14 cellular contexts compared by ENCODE assay signal in the genomic region with DNA sequence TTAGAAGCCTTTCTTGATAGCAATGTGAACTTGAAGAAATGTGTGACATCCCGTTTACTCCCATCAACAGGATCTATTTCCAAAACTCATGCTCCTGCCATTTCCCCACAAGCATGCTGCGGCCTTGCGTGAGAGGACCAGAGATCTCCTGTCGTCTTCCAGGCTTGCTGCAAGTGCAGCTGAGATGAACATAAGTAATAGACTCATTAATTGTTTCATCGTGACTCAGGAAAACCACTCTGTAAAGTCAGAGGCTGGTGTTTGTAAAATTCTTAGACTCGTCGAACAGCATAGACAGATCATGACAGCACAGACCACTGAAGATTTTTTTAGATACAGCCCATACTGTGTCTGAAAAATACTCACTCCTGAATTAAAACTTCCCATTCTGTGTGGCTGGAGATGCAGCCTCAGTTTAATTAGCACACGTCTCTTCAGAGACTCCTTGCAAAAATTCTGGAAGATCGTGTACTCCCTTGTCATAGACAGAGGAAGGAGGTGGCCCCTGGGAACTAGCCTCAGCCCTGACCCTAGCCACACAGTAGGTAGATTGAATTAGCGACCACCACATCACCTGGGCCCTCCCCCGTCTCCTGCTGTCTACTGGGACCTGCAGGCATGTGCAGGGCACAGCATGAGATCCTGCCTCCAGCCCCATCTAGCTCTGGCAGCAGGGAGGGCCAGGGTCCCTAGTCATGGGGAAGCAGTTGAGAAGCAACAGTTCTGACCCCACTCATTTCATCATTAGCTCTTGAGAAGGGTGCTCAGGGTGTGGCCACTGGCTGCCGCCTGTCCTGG.
A peak's percentile ranks its signal among the peaks of the same experiment; 100 is the strongest.
DNase-seq lines count a peak whose midpoint lies in the region; ATAC-seq and TF ChIP-seq lines count a peak whose summit lies in the region.
"Had no signal": no experiment of that assay in that cellular context is flagged by ENCODE, and none has a peak within 500 bp of the region (broad histone marks: within the 10 kb centered on the region; RNA-seq: fewer than 3 reads in every experiment).

No MANE protein-coding gene starts in this region.

- in situ Hi-C loops in GM23248 (cut with MboI), result no loop called here

- no peak for DNase-seq in activated CD4-positive, alpha-beta memory T cell treated with anti-CD3 and anti-CD28 coated beads, Interleukin-2, amount 10 ng/mL, durations not matched to agents 7 days and 5 days
- DNase-seq in activated CD4-positive, alpha-beta memory T cell treated with anti-CD3 and anti-CD28 coated beads for 36 hours, result no peak
- DNase-seq in GM23248, result peak; percentile 26
- DNase-seq in T-helper 17 cell, result no peak
- DNase-seq in esophagus squamous epithelium (lab: John Stamatoyannopoulos, UW), result no peak
- no peak for DNase-seq in activated CD8-positive, alpha-beta memory T cell treated with anti-CD3 and anti-CD28 coated beads, Interleukin-2, amount 50 U/mL, for 48 hours
- DNase-seq in glutamatergic neuron, result no peak
- DNase-seq: NCI-H226, psoas muscle, SHP77 treated with DMSO at 0.1 percent for 48 hours had no signal

- H3K9me3 ChIP-seq in GM23248 (ENCODE audit: low read depth), result no peaks in the 10 kb centered on the region
- H3K9me3 ChIP-seq in T-helper 17 cell (ENCODE audit: control insufficient read depth, low read length, poor library complexity, severe bottlenecking), result no peaks in the 10 kb centered on the region
- H3K9me3 ChIP-seq in neutrophil, result no peaks in the 10 kb centered on the region
- H3K9me3 ChIP-seq in esophagus squamous epithelium, result no peaks in the 10 kb centered on the region
- H3K9me3 ChIP-seq: HAP-1, psoas muscle, suprapubic skin had no signal

- no peak overlapping the region for H2AFZ ChIP-seq in GM23248

- TF ChIP-seq CTCF in neutrophil (IDR thresholded peaks at IDR 0.05) (no peak), esophagus squamous epithelium (IDR thresholded peaks at IDR 0.05) (no peak), glutamatergic neuron (IDR thresholded peaks at IDR 0.05; ENCODE audit: partially characterized antibody, unreplicated experiment) (no peak)

- peaks cover 38% of the 10 kb centered on the region for H3K4me1 Mint-ChIP-seq in activated CD4-positive, alpha-beta memory T cell treated with anti-CD3 and anti-CD28 coated beads, Interleukin-2, amount 10 ng/mL, durations not matched to agents 7 days and 5 days
- H3K4me1 Mint-ChIP-seq in activated CD4-positive, alpha-beta memory T cell treated with anti-CD3 and anti-CD28 coated beads for 36 hours (ENCODE audit: low read depth), result peaks cover 61% of the 10 kb centered on the region
- H3K4me1 Mint-ChIP-seq in T-helper 17 cell (peaks cover 47% of the 10 kb centered on the region), glutamatergic neuron (ENCODE audit: low read depth, unreplicated experiment) (peaks cover 33% of the 10 kb centered on the region)

- H3K4me1 ChIP-seq in GM23248 (ENCODE audit: insufficient read depth) (no peaks in the 10 kb centered on the region), neutrophil (ENCODE audit: control insufficient read depth in 1 of 2, insufficient read depth in 1 of 2, low read depth in 1 of 2, low read length in 1 of 2) (peaks cover 33 to 48% of the 10 kb centered on the region in 2 experiments), esophagus squamous epithelium (peaks cover 0 to 40% (median 8%) of the 10 kb centered on the region in 3 donors)
- H3K4me1 ChIP-seq: HAP-1 had no signal

- no peak for ATAC-seq in T-helper 17 cell
- ATAC-seq: WTC11 had no signal

- POLR2A ChIA-PET in activated CD4-positive, alpha-beta memory T cell treated with anti-CD3 and anti-CD28 coated beads, Interleukin-2, amount 10 ng/mL, durations not matched to agents 7 days and 5 days (lab: Charles Lee), result interaction anchor here (0.8 to 2.2 kb wide), 3 partner anchors 9 to 34 kb away, joined by 3 to 5 read pairs (median 5); no protein-coding TSS in a partner anchor
- POLR2A ChIA-PET in activated CD4-positive, alpha-beta memory T cell treated with anti-CD3 and anti-CD28 coated beads for 36 hours (lab: Charles Lee), result interaction anchor here (1.0 to 1.5 kb wide), 4 partner anchors 60 to 78 kb away, joined by 3 to 6 read pairs (median 4); no protein-coding TSS in a partner anchor

- H3K27me3 ChIP-seq in GM23248 (replicated peaks; ENCODE audit: insufficient read depth) (no peaks in the 10 kb centered on the region), neutrophil (no peaks in the 10 kb centered on the region), esophagus squamous epithelium (no peaks in the 10 kb centered on the region)
- H3K27me3 ChIP-seq: suprapubic skin had no signal

- H3K9ac ChIP-seq in GM23248, result no peak overlapping the region

- peak overlapping the region; percentile 29 for H3K27ac Mint-ChIP-seq in activated CD4-positive, alpha-beta memory T cell treated with anti-CD3 and anti-CD28 coated beads, Interleukin-2, amount 10 ng/mL, durations not matched to agents 7 days and 5 days
- H3K27ac Mint-ChIP-seq in activated CD4-positive, alpha-beta memory T cell treated with anti-CD3 and anti-CD28 coated beads for 36 hours, result no peak overlapping the region
- no peak overlapping the region for H3K27ac Mint-ChIP-seq in T-helper 17 cell
- no peak overlapping the region for H3K27ac Mint-ChIP-seq in glutamatergic neuron (ENCODE audit: unreplicated experiment)
- H3K27ac Mint-ChIP-seq: WTC11 had no signal

- no peak overlapping the region for H3K27ac ChIP-seq in GM23248
- H3K27ac ChIP-seq in neutrophil, result peak overlapping the region; percentile 47
- peak overlapping the region in 1 of 4 donors; percentile 17 for H3K27ac ChIP-seq in esophagus squamous epithelium
- H3K27ac ChIP-seq: psoas muscle, suprapubic skin had no signal

- no peaks in the 10 kb centered on the region for H3K79me2 ChIP-seq in GM23248 (ENCODE audit: insufficient read depth)

- H3K4me3 ChIP-seq in GM23248, result no peak overlapping the region
- no peak overlapping the region for H3K4me3 ChIP-seq in neutrophil (ENCODE audit: low read depth in 1 of 2, low read length in 1 of 2)
- no peak overlapping the region for H3K4me3 ChIP-seq in esophagus squamous epithelium
- H3K4me3 ChIP-seq: HAP-1, psoas muscle, suprapubic skin had no signal

- peaks cover 45% of the 10 kb centered on the region for H3K36me3 Mint-ChIP-seq in activated CD4-positive, alpha-beta memory T cell treated with anti-CD3 and anti-CD28 coated beads, Interleukin-2, amount 10 ng/mL, durations not matched to agents 7 days and 5 days (ENCODE audit: low read depth)
- peaks cover 27% of the 10 kb centered on the region for H3K36me3 Mint-ChIP-seq in activated CD4-positive, alpha-beta memory T cell treated with anti-CD3 and anti-CD28 coated beads for 36 hours
- H3K36me3 Mint-ChIP-seq in T-helper 17 cell (ENCODE audit: low read depth) (no peaks in the 10 kb centered on the region), glutamatergic neuron (ENCODE audit: unreplicated experiment) (no peaks in the 10 kb centered on the region)
- H3K36me3 Mint-ChIP-seq: WTC11 had no signal

- H3K9me2 ChIP-seq in GM23248 (ENCODE audit: insufficient read depth), result no peaks in the 10 kb centered on the region

- H3K4me2 ChIP-seq in GM23248 (ENCODE audit: unreplicated experiment), result no peak overlapping the region

- H3K4me3 Mint-ChIP-seq in activated CD4-positive, alpha-beta memory T cell treated with anti-CD3 and anti-CD28 coated beads, Interleukin-2, amount 10 ng/mL, durations not matched to agents 7 days and 5 days, result no peak overlapping the region
- no peak overlapping the region for H3K4me3 Mint-ChIP-seq in activated CD4-positive, alpha-beta memory T cell treated with anti-CD3 and anti-CD28 coated beads for 36 hours
- H3K4me3 Mint-ChIP-seq in T-helper 17 cell, result peak overlapping the region; percentile 61
- H3K4me3 Mint-ChIP-seq in glutamatergic neuron (ENCODE audit: unreplicated experiment), result no peak overlapping the region
- H3K4me3 Mint-ChIP-seq: WTC11 had no signal

- intact Hi-C loops in activated CD4-positive, alpha-beta memory T cell treated with anti-CD3 and anti-CD28 coated beads for 36 hours (cut with micrococcal nuclease), result no loop called here
- intact Hi-C loops in esophagus squamous epithelium (cut with DNase I), result no loop called here

- CTCF ChIA-PET in activated CD4-positive, alpha-beta memory T cell treated with anti-CD3 and anti-CD28 coated beads, Interleukin-2, amount 10 ng/mL, durations not matched to agents 7 days and 5 days (lab: Charles Lee), result interaction anchor here (1.0 to 1.1 kb wide), 2 partner anchors 64 to 130 kb away, joined by 3 to 5 read pairs; no protein-coding TSS in a partner anchor
- CTCF ChIA-PET in activated CD4-positive, alpha-beta memory T cell treated with anti-CD3 and anti-CD28 coated beads for 36 hours (lab: Charles Lee), result interaction anchor here (0.9 to 1.8 kb wide), 4 partner anchors 26 to 69 kb away, joined by 3 to 4 read pairs (median 4); no protein-coding TSS in a partner anchor

- H3K36me3 ChIP-seq in GM23248 (ENCODE audit: low read depth) (no peaks in the 10 kb centered on the region), neutrophil (peaks cover 66% of the 10 kb centered on the region), esophagus squamous epithelium (no peaks in the 10 kb centered on the region)
- H3K36me3 ChIP-seq: HAP-1, suprapubic skin had no signal

- TF ChIP-seq POLR2A in esophagus squamous epithelium (IDR thresholded peaks at IDR 0.05), result no peak

- no peaks in the 10 kb centered on the region for H3K27me3 Mint-ChIP-seq in activated CD4-positive, alpha-beta memory T cell treated with anti-CD3 and anti-CD28 coated beads, Interleukin-2, amount 10 ng/mL, durations not matched to agents 7 days and 5 days
- H3K27me3 Mint-ChIP-seq in activated CD4-positive, alpha-beta memory T cell treated with anti-CD3 and anti-CD28 coated beads for 36 hours, result no peaks in the 10 kb centered on the region
- H3K27me3 Mint-ChIP-seq in T-helper 17 cell (no peaks in the 10 kb centered on the region), glutamatergic neuron (ENCODE audit: unreplicated experiment) (peaks cover 11% of the 10 kb centered on the region)

- H3K9me3 Mint-ChIP-seq in activated CD4-positive, alpha-beta memory T cell treated with anti-CD3 and anti-CD28 coated beads, Interleukin-2, amount 10 ng/mL, durations not matched to agents 7 days and 5 days, result no peaks in the 10 kb centered on the region
- H3K9me3 Mint-ChIP-seq in activated CD4-positive, alpha-beta memory T cell treated with anti-CD3 and anti-CD28 coated beads for 36 hours, result no peaks in the 10 kb centered on the region
- H3K9me3 Mint-ChIP-seq in glutamatergic neuron (ENCODE audit: unreplicated experiment), result peaks cover 11% of the 10 kb centered on the region
- H3K9me3 Mint-ChIP-seq: WTC11 had no signal

- H3F3A ChIP-seq in GM23248 (ENCODE audit: insufficient read depth), result no peaks in the 10 kb centered on the region

- no peaks in the 10 kb centered on the region for H4K20me1 ChIP-seq in GM23248 (ENCODE audit: insufficient read depth)

- 67 to 70% methylated on average over 12 of the region's 12 CpGs for WGBS in GM23248 (ENCODE audit: low coverage in 1 of 2, low lambda C conversion rate in 2 of 2, missing lambda C conversion rate in 2 of 2), 2 experiments
- 80 to 87% methylated on average over 10 to 11 of the region's 12 CpGs for WGBS in esophagus squamous epithelium, 2 donors
